In the genomic region with DNA sequence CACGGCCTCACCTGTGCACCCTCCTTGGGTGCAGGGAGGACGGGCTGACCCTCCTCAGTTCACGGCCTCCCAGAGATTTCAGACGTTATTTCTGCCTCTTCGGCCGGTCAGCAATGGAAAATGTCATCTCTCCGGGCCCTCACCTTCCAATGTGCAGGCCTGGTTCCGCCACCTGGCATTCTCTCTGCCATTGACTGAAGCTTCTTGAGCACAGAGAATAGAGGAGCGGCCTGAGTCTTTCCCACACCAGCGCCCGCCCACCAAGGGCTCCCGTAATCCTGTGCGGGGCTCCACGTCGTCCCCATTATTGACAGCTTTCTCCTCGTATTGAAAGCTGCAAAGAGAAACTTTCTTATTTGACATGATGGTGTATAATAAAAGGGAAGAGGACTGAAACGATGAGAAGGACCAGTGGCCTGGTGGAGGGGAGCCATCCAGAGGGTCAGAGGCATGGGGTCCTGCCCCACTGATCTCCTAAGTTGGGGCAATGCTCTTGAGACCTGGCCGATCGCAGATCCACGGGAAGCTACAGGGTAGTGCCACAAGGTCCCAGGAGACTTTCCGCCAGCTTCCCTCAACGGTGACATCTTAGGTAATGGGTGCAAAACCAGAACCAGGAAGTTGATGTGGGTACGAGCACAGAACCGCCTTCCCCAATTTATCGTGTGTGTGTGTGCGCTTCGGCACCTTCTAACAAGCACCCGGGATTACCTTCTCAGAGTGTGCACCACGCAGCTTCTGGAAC, we compare ENCODE assay signal across 21 cellular contexts. TPM values are rescaled to one million over a fixed set of nuclear protein-coding genes. Genes with fewer than 3 reads are reported as not detected.
DNase-seq lines count a peak whose midpoint lies in the region; TF ChIP-seq lines count a peak whose summit lies in the region.
"Had no signal": no experiment of that assay in that cellular context is flagged by ENCODE, and none has a peak within 500 bp of the region (broad histone marks: within the 10 kb centered on the region; RNA-seq: fewer than 3 reads in every experiment).

No MANE protein-coding gene starts in this region.

- TF ChIP-seq CTCF in glutamatergic neuron (IDR thresholded peaks at IDR 0.05; ENCODE audit: partially characterized antibody, unreplicated experiment) (no peak), neural crest cell (conservative IDR thresholded peaks at IDR 0.05) (no peak), suprapubic skin (IDR thresholded peaks at IDR 0.05) (no peak)

- H3K9me3 Mint-ChIP-seq in glutamatergic neuron (ENCODE audit: unreplicated experiment) (peaks cover 7% of the 10 kb centered on the region), neural crest cell (peaks cover 5% of the 10 kb centered on the region)
- H3K9me3 Mint-ChIP-seq: activated CD8-positive, alpha-beta T cell treated with anti-CD3 and anti-CD28 coated beads for 36 hours; CD4-positive, alpha-beta T cell had no signal

- H3K27me3 Mint-ChIP-seq in glutamatergic neuron (ENCODE audit: unreplicated experiment) (peaks cover 10% of the 10 kb centered on the region), neural crest cell (ENCODE audit: low read depth) (no peaks in the 10 kb centered on the region)
- H3K27me3 Mint-ChIP-seq: activated CD8-positive, alpha-beta T cell treated with anti-CD3 and anti-CD28 coated beads for 36 hours; activated naive CD8-positive, alpha-beta T cell treated with anti-CD3 and anti-CD28 coated beads for 36 hours; CD4-positive, alpha-beta T cell had no signal

- H3K4me1 ChIP-seq in suprapubic skin, result no peaks in the 10 kb centered on the region
- H3K4me1 ChIP-seq: foreskin keratinocyte, upper lobe of left lung had no signal

- no peaks in the 10 kb centered on the region for H3K36me3 Mint-ChIP-seq in glutamatergic neuron (ENCODE audit: unreplicated experiment)
- H3K36me3 Mint-ChIP-seq in neural crest cell (ENCODE audit: low read depth), result no peaks in the 10 kb centered on the region
- H3K36me3 Mint-ChIP-seq: activated naive CD8-positive, alpha-beta T cell treated with anti-CD3 and anti-CD28 coated beads for 36 hours had no signal

- H3K4me3 ChIP-seq in suprapubic skin, result no peak overlapping the region
- H3K4me3 ChIP-seq: esophagus muscularis mucosa, K562, upper lobe of left lung had no signal

- TF ChIP-seq EP300 in suprapubic skin (IDR thresholded peaks at IDR 0.05), result no peak

- TF ChIP-seq POLR2A in suprapubic skin (IDR thresholded peaks at IDR 0.05), result no peak

- H3K9me3 ChIP-seq in suprapubic skin, result no peaks in the 10 kb centered on the region
- H3K9me3 ChIP-seq: esophagus muscularis mucosa, upper lobe of left lung had no signal

- no peaks in the 10 kb centered on the region for H3K36me3 ChIP-seq in suprapubic skin

- DNase-seq in NAMALWA (ENCODE audit: low spot score) (peak; percentile 21), glutamatergic neuron (peak; percentile 5), neural crest cell (ENCODE audit: low read depth, low spot score) (no peak), suprapubic skin (ENCODE audit: low spot score in 2 of 2) (peak; percentile 37 to 61), DMS114 treated with DMSO at 0.1 percent for 48 hours (lab: John Stamatoyannopoulos, UW; ENCODE audit: unreplicated experiment) (no peak), AG20443 (ENCODE audit: low spot score) (no peak)
- DNase-seq in activated T-cell treated with anti-CD3 and anti-CD28 coated beads, Interleukin-2, amount 50 U/mL, for 1 hour, result no peak
- DNase-seq: activated CD8-positive, alpha-beta T cell treated with anti-CD3 and anti-CD28 coated beads for 36 hours; activated effector memory CD4-positive, alpha-beta T cell treated with anti-CD3 and anti-CD28 coated beads, Interleukin-2, amount 50 U/mL, for 16 hours; activated naive CD8-positive, alpha-beta T cell treated with anti-CD3 and anti-CD28 coated beads for 36 hours; caudate nucleus; CD4-positive, alpha-beta T cell; foreskin keratinocyte; hippocampal formation; NCI-H2029; NCI-H226; nephron progenitor cell; upper lobe of left lung had no signal

- no peak overlapping the region for H3K27ac ChIP-seq in suprapubic skin
- H3K27ac ChIP-seq: esophagus muscularis mucosa, foreskin keratinocyte, upper lobe of left lung had no signal

- no peaks in the 10 kb centered on the region for H3K27me3 ChIP-seq in suprapubic skin
- H3K27me3 ChIP-seq: esophagus muscularis mucosa, foreskin keratinocyte, upper lobe of left lung had no signal

- 86% methylated on average over 29 of the region's 29 CpGs for WGBS in suprapubic skin

- H3K4me1 Mint-ChIP-seq in glutamatergic neuron (ENCODE audit: low read depth, unreplicated experiment), result peaks cover 2% of the 10 kb centered on the region
- no peaks in the 10 kb centered on the region for H3K4me1 Mint-ChIP-seq in neural crest cell
- H3K4me1 Mint-ChIP-seq: activated naive CD8-positive, alpha-beta T cell treated with anti-CD3 and anti-CD28 coated beads for 36 hours; nephron progenitor cell had no signal

- H3K4me3 Mint-ChIP-seq in glutamatergic neuron (ENCODE audit: unreplicated experiment) (no peak overlapping the region), neural crest cell (no peak overlapping the region)
- H3K4me3 Mint-ChIP-seq: activated CD8-positive, alpha-beta T cell treated with anti-CD3 and anti-CD28 coated beads for 36 hours; activated naive CD8-positive, alpha-beta T cell treated with anti-CD3 and anti-CD28 coated beads for 36 hours; CD4-positive, alpha-beta T cell; nephron progenitor cell had no signal

- H3K27ac Mint-ChIP-seq in glutamatergic neuron (ENCODE audit: unreplicated experiment) (no peak overlapping the region), neural crest cell (ENCODE audit: unreplicated experiment) (peak overlapping the region; percentile 19)
- H3K27ac Mint-ChIP-seq: activated CD8-positive, alpha-beta T cell treated with anti-CD3 and anti-CD28 coated beads for 36 hours; activated naive CD8-positive, alpha-beta T cell treated with anti-CD3 and anti-CD28 coated beads for 36 hours; CD4-positive, alpha-beta T cell; nephron progenitor cell had no signal

RNA-seq across cellular contexts. Expression of gene HTRA3, which starts 20.6 kb away (rescaled TPM):
- total RNA-seq in glutamatergic neuron (ENCODE audit: unreplicated experiment) (0.64 TPM), neural crest cell (3.4 and 3.7 TPM in 2 replicates), suprapubic skin (10 to 100 TPM in 2 of 4 donors, 1 to 10 TPM in 2; 3.3 to 22.5 (median 10.3) TPM)
- total RNA-seq: activated naive CD8-positive, alpha-beta T cell treated with anti-CD3 and anti-CD28 coated beads for 36 hours; CD4-positive, alpha-beta T cell; foreskin keratinocyte; K562; SK-MEL-5 had no signal

Comparison
In these comparisons a context has a peak if more than half of its experiments do, and no peak if none do; other contexts are left out.
1. DNase-seq: peak in NAMALWA (single experiment), glutamatergic neuron (single experiment) and suprapubic skin (2 of 2); none in neural crest cell (single experiment), DMS114 treated with DMSO at 0.1 percent for 48 hours (single experiment), activated T-cell treated with anti-CD3 and anti-CD28 coated beads, Interleukin-2, amount 50 U/mL, for 1 hour (single experiment) and AG20443 (single experiment).